ENCODE assay signal across 1 cellular context in the genomic region with DNA sequence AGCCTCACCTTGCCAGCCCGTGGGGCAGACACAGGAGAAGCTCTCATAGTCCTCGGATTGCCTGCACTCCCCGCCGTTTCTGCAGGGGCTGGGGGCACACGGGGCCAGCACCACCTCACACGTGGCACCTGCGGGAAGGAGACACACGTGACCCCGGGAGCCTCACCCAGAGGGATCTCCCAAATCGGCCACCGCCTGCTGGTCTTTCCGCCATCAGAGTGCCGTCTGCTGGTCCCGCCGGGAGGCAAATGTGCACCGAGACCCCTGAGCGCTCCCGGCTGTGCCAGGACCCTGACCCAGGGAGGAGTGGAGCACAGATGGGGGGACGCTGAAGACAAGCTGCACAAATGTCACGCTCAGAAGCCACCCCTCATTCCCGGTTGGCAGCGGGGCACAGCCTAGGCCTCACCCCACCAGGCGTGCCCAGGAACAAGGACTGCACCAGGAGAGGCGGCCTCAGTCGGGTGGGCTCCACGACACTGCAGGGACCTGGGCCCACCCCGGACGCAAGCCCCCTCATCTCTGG.
TF ChIP-seq lines count a peak whose summit lies in the region.

No MANE protein-coding gene starts in this region.

TF ChIP-seq in K562, 482 proteins besides CTCF, POLR2A, EP300 and RAD21:
- TF ChIP-seq TAF15 (IDR thresholded peaks at IDR 0.05; ENCODE audit: low read depth, low read length) (no peak), JUND (IDR thresholded peaks at IDR 0.05; ENCODE audit: borderline replicate concordance, low read depth, low read length) (no peak), JUND (tag; IDR thresholded peaks at IDR 0.05; ENCODE audit: borderline replicate concordance, low read depth, low read length) (no peak), GATAD2B (IDR thresholded peaks at IDR 0.05; ENCODE audit: borderline replicate concordance) (no peak), MYC (IDR thresholded peaks at IDR 0.05; ENCODE audit: low read depth, low read length) (no peak), MYC (CRISPR knock-in tag; IDR thresholded peaks at IDR 0.05; ENCODE audit: borderline replicate concordance, low read depth) (no peak), CHD4 (IDR thresholded peaks at IDR 0.05; ENCODE audit: insufficient read depth, insufficient replicate concordance, low read depth, low read length, poor library complexity, severe bottlenecking) (no peak), MTA3 (IDR thresholded peaks at IDR 0.05; ENCODE audit: borderline replicate concordance) (no peak), HDAC2 (IDR thresholded peaks at IDR 0.05) (no peak), HNRNPL (IDR thresholded peaks at IDR 0.05; ENCODE audit: low read depth, low read length) (peak; percentile 52; the same call in 1 of the 2 replicates), FIP1L1 (IDR thresholded peaks at IDR 0.05; ENCODE audit: low read depth, low read length, poor library complexity, severe bottlenecking) (peak; percentile 0), SMAD2 (IDR thresholded peaks at IDR 0.05; ENCODE audit: low read depth, low read length) (no peak), SMARCA4 (IDR thresholded peaks at IDR 0.05) (no peak), STAG1 (CRISPR knock-in tag; IDR thresholded peaks at IDR 0.05; ENCODE audit: borderline replicate concordance) (no peak), BACH1 (tag; IDR thresholded peaks at IDR 0.05) (no peak)
- TF ChIP-seq, protein P1, sequence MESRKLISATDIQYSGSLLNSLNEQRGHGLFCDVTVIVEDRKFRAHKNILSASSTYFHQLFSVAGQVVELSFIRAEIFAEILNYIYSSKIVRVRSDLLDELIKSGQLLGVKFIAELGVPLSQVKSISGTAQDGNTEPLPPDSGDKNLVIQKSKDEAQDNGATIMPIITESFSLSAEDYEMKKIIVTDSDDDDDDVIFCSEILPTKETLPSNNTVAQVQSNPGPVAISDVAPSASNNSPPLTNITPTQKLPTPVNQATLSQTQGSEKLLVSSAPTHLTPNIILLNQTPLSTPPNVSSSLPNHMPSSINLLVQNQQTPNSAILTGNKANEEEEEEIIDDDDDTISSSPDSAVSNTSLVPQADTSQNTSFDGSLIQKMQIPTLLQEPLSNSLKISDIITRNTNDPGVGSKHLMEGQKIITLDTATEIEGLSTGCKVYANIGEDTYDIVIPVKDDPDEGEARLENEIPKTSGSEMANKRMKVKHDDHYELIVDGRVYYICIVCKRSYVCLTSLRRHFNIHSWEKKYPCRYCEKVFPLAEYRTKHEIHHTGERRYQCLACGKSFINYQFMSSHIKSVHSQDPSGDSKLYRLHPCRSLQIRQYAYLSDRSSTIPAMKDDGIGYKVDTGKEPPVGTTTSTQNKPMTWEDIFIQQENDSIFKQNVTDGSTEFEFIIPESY (CRISPR knock-in tag; IDR thresholded peaks at IDR 0.05) = 0 out of 2 replicates have a peak, but pooled peaks have one; percentile 31
- TF ChIP-seq, protein P2, sequence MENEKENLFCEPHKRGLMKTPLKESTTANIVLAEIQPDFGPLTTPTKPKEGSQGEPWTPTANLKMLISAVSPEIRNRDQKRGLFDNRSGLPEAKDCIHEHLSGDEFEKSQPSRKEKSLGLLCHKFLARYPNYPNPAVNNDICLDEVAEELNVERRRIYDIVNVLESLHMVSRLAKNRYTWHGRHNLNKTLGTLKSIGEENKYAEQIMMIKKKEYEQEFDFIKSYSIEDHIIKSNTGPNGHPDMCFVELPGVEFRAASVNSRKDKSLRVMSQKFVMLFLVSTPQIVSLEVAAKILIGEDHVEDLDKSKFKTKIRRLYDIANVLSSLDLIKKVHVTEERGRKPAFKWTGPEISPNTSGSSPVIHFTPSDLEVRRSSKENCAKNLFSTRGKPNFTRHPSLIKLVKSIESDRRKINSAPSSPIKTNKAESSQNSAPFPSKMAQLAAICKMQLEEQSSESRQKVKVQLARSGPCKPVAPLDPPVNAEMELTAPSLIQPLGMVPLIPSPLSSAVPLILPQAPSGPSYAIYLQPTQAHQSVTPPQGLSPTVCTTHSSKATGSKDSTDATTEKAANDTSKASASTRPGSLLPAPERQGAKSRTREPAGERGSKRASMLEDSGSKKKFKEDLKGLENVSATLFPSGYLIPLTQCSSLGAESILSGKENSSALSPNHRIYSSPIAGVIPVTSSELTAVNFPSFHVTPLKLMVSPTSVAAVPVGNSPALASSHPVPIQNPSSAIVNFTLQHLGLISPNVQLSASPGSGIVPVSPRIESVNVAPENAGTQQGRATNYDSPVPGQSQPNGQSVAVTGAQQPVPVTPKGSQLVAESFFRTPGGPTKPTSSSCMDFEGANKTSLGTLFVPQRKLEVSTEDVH (IDR thresholded peaks at IDR 0.05; ENCODE audit: low read depth, partially characterized antibody) = no peak
- TF ChIP-seq, protein P3, sequence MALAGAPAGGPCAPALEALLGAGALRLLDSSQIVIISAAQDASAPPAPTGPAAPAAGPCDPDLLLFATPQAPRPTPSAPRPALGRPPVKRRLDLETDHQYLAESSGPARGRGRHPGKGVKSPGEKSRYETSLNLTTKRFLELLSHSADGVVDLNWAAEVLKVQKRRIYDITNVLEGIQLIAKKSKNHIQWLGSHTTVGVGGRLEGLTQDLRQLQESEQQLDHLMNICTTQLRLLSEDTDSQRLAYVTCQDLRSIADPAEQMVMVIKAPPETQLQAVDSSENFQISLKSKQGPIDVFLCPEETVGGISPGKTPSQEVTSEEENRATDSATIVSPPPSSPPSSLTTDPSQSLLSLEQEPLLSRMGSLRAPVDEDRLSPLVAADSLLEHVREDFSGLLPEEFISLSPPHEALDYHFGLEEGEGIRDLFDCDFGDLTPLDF (CRISPR knock-in tag; IDR thresholded peaks at IDR 0.05) = no peak
- TF ChIP-seq, protein P4, sequence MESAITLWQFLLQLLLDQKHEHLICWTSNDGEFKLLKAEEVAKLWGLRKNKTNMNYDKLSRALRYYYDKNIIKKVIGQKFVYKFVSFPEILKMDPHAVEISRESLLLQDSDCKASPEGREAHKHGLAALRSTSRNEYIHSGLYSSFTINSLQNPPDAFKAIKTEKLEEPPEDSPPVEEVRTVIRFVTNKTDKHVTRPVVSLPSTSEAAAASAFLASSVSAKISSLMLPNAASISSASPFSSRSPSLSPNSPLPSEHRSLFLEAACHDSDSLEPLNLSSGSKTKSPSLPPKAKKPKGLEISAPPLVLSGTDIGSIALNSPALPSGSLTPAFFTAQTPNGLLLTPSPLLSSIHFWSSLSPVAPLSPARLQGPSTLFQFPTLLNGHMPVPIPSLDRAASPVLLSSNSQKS (CRISPR knock-in tag; IDR thresholded peaks at IDR 0.05) = no peak
- TF ChIP-seq, protein P5, sequence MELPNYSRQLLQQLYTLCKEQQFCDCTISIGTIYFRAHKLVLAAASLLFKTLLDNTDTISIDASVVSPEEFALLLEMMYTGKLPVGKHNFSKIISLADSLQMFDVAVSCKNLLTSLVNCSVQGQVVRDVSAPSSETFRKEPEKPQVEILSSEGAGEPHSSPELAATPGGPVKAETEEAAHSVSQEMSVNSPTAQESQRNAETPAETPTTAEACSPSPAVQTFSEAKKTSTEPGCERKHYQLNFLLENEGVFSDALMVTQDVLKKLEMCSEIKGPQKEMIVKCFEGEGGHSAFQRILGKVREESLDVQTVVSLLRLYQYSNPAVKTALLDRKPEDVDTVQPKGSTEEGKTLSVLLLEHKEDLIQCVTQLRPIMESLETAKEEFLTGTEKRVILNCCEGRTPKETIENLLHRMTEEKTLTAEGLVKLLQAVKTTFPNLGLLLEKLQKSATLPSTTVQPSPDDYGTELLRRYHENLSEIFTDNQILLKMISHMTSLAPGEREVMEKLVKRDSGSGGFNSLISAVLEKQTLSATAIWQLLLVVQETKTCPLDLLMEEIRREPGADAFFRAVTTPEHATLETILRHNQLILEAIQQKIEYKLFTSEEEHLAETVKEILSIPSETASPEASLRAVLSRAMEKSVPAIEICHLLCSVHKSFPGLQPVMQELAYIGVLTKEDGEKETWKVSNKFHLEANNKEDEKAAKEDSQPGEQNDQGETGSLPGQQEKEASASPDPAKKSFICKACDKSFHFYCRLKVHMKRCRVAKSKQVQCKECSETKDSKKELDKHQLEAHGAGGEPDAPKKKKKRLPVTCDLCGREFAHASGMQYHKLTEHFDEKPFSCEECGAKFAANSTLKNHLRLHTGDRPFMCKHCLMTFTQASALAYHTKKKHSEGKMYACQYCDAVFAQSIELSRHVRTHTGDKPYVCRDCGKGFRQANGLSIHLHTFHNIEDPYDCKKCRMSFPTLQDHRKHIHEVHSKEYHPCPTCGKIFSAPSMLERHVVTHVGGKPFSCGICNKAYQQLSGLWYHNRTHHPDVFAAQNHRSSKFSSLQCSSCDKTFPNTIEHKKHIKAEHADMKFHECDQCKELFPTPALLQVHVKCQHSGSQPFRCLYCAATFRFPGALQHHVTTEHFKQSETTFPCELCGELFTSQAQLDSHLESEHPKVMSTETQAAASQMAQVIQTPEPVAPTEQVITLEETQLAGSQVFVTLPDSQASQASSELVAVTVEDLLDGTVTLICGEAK (IDR thresholded peaks at IDR 0.05) = no peak
- TF ChIP-seq, protein P5 (CRISPR knock-in tag; IDR thresholded peaks at IDR 0.05) = no peak
